In genomic region chr9:33835625-33836260, GRCh38 we compare ENCODE assay signal across 12 cellular contexts. TPM values are rescaled to one million over a fixed set of nuclear protein-coding genes. Genes with fewer than 3 reads are reported as not detected.
DNase-seq lines count a peak whose midpoint lies in the region; ATAC-seq and TF ChIP-seq lines count a peak whose summit lies in the region.
"Had no signal": no experiment of that assay in that cellular context is flagged by ENCODE, and none has a peak within 500 bp of the region (broad histone marks: within the 10 kb centered on the region; RNA-seq: fewer than 3 reads in every experiment).

No MANE protein-coding gene starts in this region.

- no peaks in the 10 kb centered on the region for H3K27me3 Mint-ChIP-seq in stimulated activated naive CD8-positive, alpha-beta T cell treated with anti-CD3 and anti-CD28 coated beads, Interleukin-15, Interleukin-2, amounts not matched to agents 100 ng/mL and 50 ng/mL, for 24 hours
- H3K27me3 Mint-ChIP-seq in effector memory CD8-positive, alpha-beta T cell, result no peaks in the 10 kb centered on the region
- H3K27me3 Mint-ChIP-seq in osteocyte (ENCODE audit: unreplicated experiment), result no peaks in the 10 kb centered on the region

- no peaks in the 10 kb centered on the region for H3K9me3 Mint-ChIP-seq in stimulated activated naive CD8-positive, alpha-beta T cell treated with anti-CD3 and anti-CD28 coated beads, Interleukin-15, Interleukin-2, amounts not matched to agents 100 ng/mL and 50 ng/mL, for 24 hours
- no peaks in the 10 kb centered on the region for H3K9me3 Mint-ChIP-seq in effector memory CD8-positive, alpha-beta T cell
- no peaks in the 10 kb centered on the region for H3K9me3 Mint-ChIP-seq in osteocyte (ENCODE audit: unreplicated experiment)

- H3K27ac Mint-ChIP-seq in stimulated activated naive CD8-positive, alpha-beta T cell treated with anti-CD3 and anti-CD28 coated beads, Interleukin-15, Interleukin-2, amounts not matched to agents 100 ng/mL and 50 ng/mL, for 24 hours, result peak overlapping the region; percentile 56
- H3K27ac Mint-ChIP-seq in effector memory CD8-positive, alpha-beta T cell, result peak overlapping the region; percentile 15 to 17
- H3K27ac Mint-ChIP-seq in osteocyte (ENCODE audit: unreplicated experiment), result peak overlapping the region; percentile 15

- ATAC-seq in stimulated activated naive CD8-positive, alpha-beta T cell treated with anti-CD3 and anti-CD28 coated beads, Interleukin-15, Interleukin-2, amounts not matched to agents 100 U/mL and 50 U/mL, for 24 hours, result no peak
- ATAC-seq in effector memory CD8-positive, alpha-beta T cell (replicated peaks), result no peak
- ATAC-seq in GM21619 (IDR thresholded peaks at IDR 0.05; ENCODE audit: unreplicated experiment) (no peak), HG03139 (IDR thresholded peaks at IDR 0.05; ENCODE audit: unreplicated experiment) (no peak), GM19035 (IDR thresholded peaks at IDR 0.05; ENCODE audit: unreplicated experiment) (no peak)

- no peak overlapping the region for H3K4me3 Mint-ChIP-seq in stimulated activated naive CD8-positive, alpha-beta T cell treated with anti-CD3 and anti-CD28 coated beads, Interleukin-15, Interleukin-2, amounts not matched to agents 100 ng/mL and 50 ng/mL, for 24 hours
- no peak overlapping the region for H3K4me3 Mint-ChIP-seq in effector memory CD8-positive, alpha-beta T cell
- no peak overlapping the region for H3K4me3 Mint-ChIP-seq in osteocyte (ENCODE audit: unreplicated experiment)

- DNase-seq in stimulated activated naive CD8-positive, alpha-beta T cell treated with anti-CD3 and anti-CD28 coated beads, Interleukin-15, Interleukin-2, amounts not matched to agents 100 U/mL and 50 U/mL, for 24 hours, result no peak
- DNase-seq in effector memory CD8-positive, alpha-beta T cell, result no peak
- DNase-seq in osteocyte (ENCODE audit: extremely low spot score, unreplicated experiment), result no peak
- DNase-seq in NCI-H1436 treated with DMSO at 0.1 percent for 48 hours (lab: John Stamatoyannopoulos, UW), result no peak
- DNase-seq: cerebellar nuclear complex; NCI-H1105; stimulated activated CD4-positive, alpha-beta T cell treated with anti-CD3 and anti-CD28 coated beads, Interleukin-12 subunit alpha, Interleukin-12 subunit beta, amount 100 ng/mL, for 4 hours had no signal

- peaks cover 11% of the 10 kb centered on the region for H3K36me3 Mint-ChIP-seq in stimulated activated naive CD8-positive, alpha-beta T cell treated with anti-CD3 and anti-CD28 coated beads, Interleukin-15, Interleukin-2, amounts not matched to agents 100 ng/mL and 50 ng/mL, for 24 hours (ENCODE audit: low read depth)
- H3K36me3 Mint-ChIP-seq in effector memory CD8-positive, alpha-beta T cell (ENCODE audit: insufficient read depth), result no peaks in the 10 kb centered on the region
- H3K36me3 Mint-ChIP-seq in osteocyte (ENCODE audit: unreplicated experiment), result peaks cover 2% of the 10 kb centered on the region

- H3K4me1 Mint-ChIP-seq in stimulated activated naive CD8-positive, alpha-beta T cell treated with anti-CD3 and anti-CD28 coated beads, Interleukin-15, Interleukin-2, amounts not matched to agents 100 ng/mL and 50 ng/mL, for 24 hours (ENCODE audit: low read depth), result peaks cover 45% of the 10 kb centered on the region
- H3K4me1 Mint-ChIP-seq in effector memory CD8-positive, alpha-beta T cell (ENCODE audit: low read depth in 2 of 2), result peaks cover 25 to 57% of the 10 kb centered on the region in 2 donors
- peaks cover 25% of the 10 kb centered on the region for H3K4me1 Mint-ChIP-seq in osteocyte (ENCODE audit: unreplicated experiment)

- no peak for TF ChIP-seq CTCF in osteocyte (IDR thresholded peaks at IDR 0.05)

RNA-seq across cellular contexts. Expression of gene UBE2R2, which starts 18.8 kb away (rescaled TPM):
- 48.1 and 49.1 TPM in 2 replicates for total RNA-seq in osteocyte

RNA-seq across cellular contexts. Expression of gene PRSS3, which starts 40.4 kb away (rescaled TPM):
- not detected in 2 replicates for total RNA-seq in osteocyte
- total RNA-seq: SJSA1 had no signal
